ENCODE assay signal across 19 cellular contexts in genomic region chr3:121552379-121552778, GRCh38. TPM values are rescaled to one million over a fixed set of nuclear protein-coding genes. Genes with fewer than 3 reads are reported as not detected.
DNase-seq lines count a peak whose midpoint lies in the region; ATAC-seq, FAIRE-seq and TF ChIP-seq lines count a peak whose summit lies in the region.
"Had no signal": no experiment of that assay in that cellular context is flagged by ENCODE, and none has a peak within 500 bp of the region (broad histone marks: within the 10 kb centered on the region; RNA-seq: fewer than 3 reads in every experiment).

No MANE protein-coding gene starts in this region.

- H3K9ac ChIP-seq in OCI-LY1 (ENCODE audit: low read length) = no peak overlapping the region; the same call in 1 of the 2 replicates
- H3K9ac ChIP-seq in H1 (replicated peaks in 1 of 4; ENCODE audit: extremely low read depth in 1 of 4, low read depth in 3 of 4, low read length in 3 of 4) = no peak overlapping the region
- H3K9ac ChIP-seq in mesendoderm (ENCODE audit: low read length) = no peak overlapping the region

- H2AK5ac ChIP-seq in H1 (ENCODE audit: low read depth, low read length) = no peak overlapping the region
- no peak overlapping the region for H2AK5ac ChIP-seq in mesendoderm (ENCODE audit: low read length)

- H3K4me2 ChIP-seq in OCI-LY1 (ENCODE audit: low read length) = peak overlapping the region; percentile 20; the same call in 1 of the 2 replicates
- H3K4me2 ChIP-seq in H1 (ENCODE audit: insufficient read depth in 1 of 2, low read depth in 2 of 2, low read length in 2 of 2) = no peak overlapping the region
- no peak overlapping the region for H3K4me2 ChIP-seq in mesendoderm (ENCODE audit: low read length)

- H3K27me3 ChIP-seq in OCI-LY1 (ENCODE audit: insufficient read depth, low read length) = no peaks in the 10 kb centered on the region
- H3K27me3 ChIP-seq in H1 (replicated peaks in 1 of 4; ENCODE audit: control insufficient read depth in 3 of 4, extremely low read depth in 1 of 4, insufficient read depth in 3 of 4, low read length in 3 of 4) = no peaks in the 10 kb centered on the region
- no peaks in the 10 kb centered on the region for H3K27me3 ChIP-seq in mesendoderm (ENCODE audit: insufficient read depth, low read length, poor library complexity)
- H3K27me3 ChIP-seq: foreskin keratinocyte had no signal

- H3K79me1 ChIP-seq in H1 (ENCODE audit: low read depth, low read length) = no peaks in the 10 kb centered on the region
- no peaks in the 10 kb centered on the region for H3K79me1 ChIP-seq in mesendoderm (ENCODE audit: low read length)

- H3K27ac ChIP-seq in OCI-LY1 (ENCODE audit: low read depth, low read length, poor library complexity, severe bottlenecking) (peak overlapping the region; percentile 8), H1 (ENCODE audit: low read depth, low read length) (no peak overlapping the region), mesendoderm (ENCODE audit: low read depth, low read length) (no peak overlapping the region)
- H3K27ac ChIP-seq: foreskin keratinocyte had no signal

- H3K4me3 ChIP-seq in OCI-LY1 (ENCODE audit: low read depth, low read length, poor library complexity, severe bottlenecking) (no peak overlapping the region), H1 (ENCODE audit: extremely low read depth in 1 of 4, insufficient read depth in 2 of 4, low read depth in 3 of 4, low read length in 4 of 4) (no peak overlapping the region), mesendoderm (ENCODE audit: low read length) (no peak overlapping the region)

- no peaks in the 10 kb centered on the region for H3F3A ChIP-seq in OCI-LY1 (ENCODE audit: insufficient read depth, low read length)

- no peak overlapping the region for H3K23ac ChIP-seq in H1 (ENCODE audit: insufficient read length)
- no peak overlapping the region for H3K23ac ChIP-seq in mesendoderm (ENCODE audit: low read length)

- no peak overlapping the region for H2BK12ac ChIP-seq in H1 (ENCODE audit: low read depth, low read length)

- H3K4me1 ChIP-seq in OCI-LY1 (ENCODE audit: insufficient read depth, low read length, severe bottlenecking) = peaks cover 24% of the 10 kb centered on the region
- no peaks in the 10 kb centered on the region for H3K4me1 ChIP-seq in H1 (replicated peaks in 1 of 4; ENCODE audit: control insufficient read depth in 3 of 4, insufficient read depth in 4 of 4, low read length in 3 of 4)
- H3K4me1 ChIP-seq in mesendoderm (ENCODE audit: control insufficient read depth, low read depth, low read length) = no peaks in the 10 kb centered on the region
- H3K4me1 ChIP-seq: foreskin keratinocyte had no signal

- no peak overlapping the region for H3K4ac ChIP-seq in H1 (replicated peaks; ENCODE audit: insufficient read length, low read depth, low read length)
- H3K4ac ChIP-seq in mesendoderm (ENCODE audit: low read depth, low read length) = no peak overlapping the region

- H2BK5ac ChIP-seq in H1 (ENCODE audit: low read depth, low read length) (no peak overlapping the region), mesendoderm (ENCODE audit: low read length) (no peak overlapping the region)

- H2AFZ ChIP-seq in OCI-LY1 (ENCODE audit: low read length) (peak overlapping the region; percentile 43), H1 (ENCODE audit: low read length) (peak overlapping the region; percentile 28; the same call in 1 of the 2 replicates)

- CTCF ChIA-PET in H1 (lab: Charles Lee; ENCODE audit: partially characterized antibody) = interaction anchor here (0.9 to 1.6 kb wide), 4 partner anchors 74 to 177 kb away, joined by 3 to 6 read pairs (median 4); no protein-coding TSS in a partner anchor

- H3K9me3 ChIP-seq in OCI-LY1 (ENCODE audit: low read length) (no peaks in the 10 kb centered on the region), H1 (ENCODE audit: insufficient read depth in 2 of 2, low read depth in 1 of 2, low read length in 1 of 2) (no peaks in the 10 kb centered on the region)

- H4K8ac ChIP-seq in H1 (ENCODE audit: extremely low read depth, insufficient read depth, low read length) = no peak overlapping the region
- H4K8ac ChIP-seq in mesendoderm (ENCODE audit: low read depth, low read length) = no peak overlapping the region

- no peak overlapping the region for H3K56ac ChIP-seq in H1 (replicated peaks; ENCODE audit: insufficient read length, low read depth, low read length)
- no peak overlapping the region for H3K56ac ChIP-seq in mesendoderm (ENCODE audit: low read length)

- H2BK20ac ChIP-seq in H1 (ENCODE audit: low read length) = no peak overlapping the region

- 79% methylated on average over 4 of the region's 4 CpGs; no CpG with 5 or more reads in 1 of the 2 experiments for WGBS in H1 (ENCODE audit: extremely low coverage in 1 of 2, insufficient coverage in 1 of 2, insufficient read length in 1 of 2, insufficient replicate concordance in 2 of 2, low coverage in 1 of 2, low lambda C conversion rate in 2 of 2, missing lambda C conversion rate in 1 of 2), 2 experiments
- no CpG with 5 or more reads among the region's 4 CpGs for WGBS in mesendoderm (ENCODE audit: extremely low coverage, insufficient coverage, low lambda C conversion rate)

- no peak for ATAC-seq in HG03520 (IDR thresholded peaks at IDR 0.05; ENCODE audit: unreplicated experiment)
- ATAC-seq in GM18867 (IDR thresholded peaks at IDR 0.05; ENCODE audit: unreplicated experiment) = no peak
- no peak for ATAC-seq in GM18868 (IDR thresholded peaks at IDR 0.05; ENCODE audit: unreplicated experiment)
- ATAC-seq: effector memory CD8-positive, alpha-beta T cell; foreskin keratinocyte; stimulated activated naive CD8-positive, alpha-beta T cell treated with anti-CD3 and anti-CD28 coated beads, Interleukin-15, amount 100 ng/mL, for 72 hours had no signal

- POLR2A ChIA-PET in H1 (lab: Charles Lee; ENCODE audit: partially characterized antibody) = interaction anchor here (1.9 kb wide), 1 partner anchor 41 kb away, joined by 8 read pairs; the partner anchor contains the start of gene FBXO40

- TF ChIP-seq EP300 in H1 (IDR thresholded peaks at IDR 0.05; ENCODE audit: borderline replicate concordance in 1 of 2, low read depth in 2 of 2, low read length in 2 of 2) = no peak

- no peak overlapping the region for H3K18ac ChIP-seq in H1 (ENCODE audit: extremely low read depth, low read length)
- no peak overlapping the region for H3K18ac ChIP-seq in mesendoderm (ENCODE audit: low read length)

- H3K79me2 ChIP-seq in OCI-LY1 (ENCODE audit: insufficient read depth, low read length) (no peaks in the 10 kb centered on the region), H1 (ENCODE audit: control insufficient read depth in 1 of 2, insufficient read depth in 2 of 2, low read length in 2 of 2) (no peaks in the 10 kb centered on the region), mesendoderm (ENCODE audit: control insufficient read depth, insufficient read depth, low read length) (no peaks in the 10 kb centered on the region)

- TF ChIP-seq RAD21 in H1 (IDR thresholded peaks at IDR 0.05 in 1 of 2, conservative IDR thresholded peaks at IDR 0.05 in 1 of 2; ENCODE audit: low read depth in 2 of 2, low read length in 2 of 2) = no peak

- TF ChIP-seq CTCF in OCI-LY1 (IDR thresholded peaks at IDR 0.05; ENCODE audit: low read length) (no peak), H1 (IDR thresholded peaks at IDR 0.05; ENCODE audit: control extremely low read depth in 1 of 3, insufficient read depth in 1 of 3, low read depth in 1 of 3, low read length in 3 of 3) (no peak)

- H2BK120ac ChIP-seq in H1 (replicated peaks; ENCODE audit: low read depth, low read length) = no peak overlapping the region
- H2BK120ac ChIP-seq in mesendoderm (ENCODE audit: low read depth, low read length) = no peak overlapping the region

- DNase-seq in ELR (ENCODE audit: low read depth) (peak; percentile 12), H1 (ENCODE audit: low read depth in 1 of 2, low spot score in 2 of 2) (no peak), myocyte (ENCODE audit: low read depth) (peak; percentile 32), mesendoderm (no peak)
- DNase-seq: activated CD4-positive, CD25-positive, alpha-beta regulatory T cell; DMS 273 treated with DMSO at 0.1 percent for 48 hours; effector memory CD8-positive, alpha-beta T cell; foreskin keratinocyte; H7; immature natural killer cell; NCI-H226; stimulated activated CD4-positive, alpha-beta T cell treated with anti-CD3 and anti-CD28 coated beads, Interleukin-12 subunit alpha, Interleukin-12 subunit beta, amount 100 ng/mL, for 4 hours; stimulated activated naive CD8-positive, alpha-beta T cell treated with anti-CD3 and anti-CD28 coated beads, Interleukin-15, amount 100 ng/mL, for 72 hours had no signal

- no peaks in the 10 kb centered on the region for H3K23me2 ChIP-seq in H1 (ENCODE audit: low read depth, low read length)

- no peak for FAIRE-seq in H1 (lab: Jason Lieb, UNC)

- H4K5ac ChIP-seq in H1 (ENCODE audit: insufficient read length, low read depth, low read length) (no peak overlapping the region), mesendoderm (ENCODE audit: low read length) (no peak overlapping the region)

- H3K14ac ChIP-seq in H1 (ENCODE audit: insufficient read length) = no peak overlapping the region

- no peaks in the 10 kb centered on the region for H3K36me3 ChIP-seq in OCI-LY1 (ENCODE audit: insufficient read depth, low read length)
- no peaks in the 10 kb centered on the region for H3K36me3 ChIP-seq in H1 (ENCODE audit: control insufficient read depth in 2 of 4, insufficient read depth in 4 of 4, low read length in 3 of 4)
- no peaks in the 10 kb centered on the region for H3K36me3 ChIP-seq in mesendoderm (ENCODE audit: control insufficient read depth, insufficient read depth, low read length)

- H4K20me1 ChIP-seq in OCI-LY1 (ENCODE audit: insufficient read depth, low read length) (no peaks in the 10 kb centered on the region), H1 (replicated peaks in 1 of 2; ENCODE audit: control insufficient read depth in 1 of 2, insufficient read depth in 2 of 2, low read length in 2 of 2) (no peaks in the 10 kb centered on the region)

- TF ChIP-seq POLR2A in H1 (IDR thresholded peaks at IDR 0.05; ENCODE audit: control extremely low read depth in 1 of 2, low read depth in 2 of 2, low read length in 2 of 2) = no peak

- H2BK15ac ChIP-seq in H1 (ENCODE audit: low read length) = no peak overlapping the region
- no peak overlapping the region for H2BK15ac ChIP-seq in mesendoderm (replicated peaks; ENCODE audit: low read depth)

- H4K91ac ChIP-seq in H1 (replicated peaks; ENCODE audit: insufficient read length, low read length) = no peak overlapping the region

- H3K9me2 ChIP-seq in OCI-LY1 (ENCODE audit: low read depth, low read length) = no peaks in the 10 kb centered on the region

RNA-seq across cellular contexts. Expression of gene POLQ, which starts 6.6 kb away (rescaled TPM):
- total RNA-seq in H1 (2021; fragmentation: NEBNext Ultra II Directional; extraction: Animal tissue kit (Norgen Biotek cat#: 25700)) = 15.3 and 16.1 TPM in 2 replicates
- polyA plus RNA-seq in H1 (2011; rRNA removed) = 2.5 and 3.6 TPM in 2 replicates
- 5.1 TPM for polyA plus RNA-seq in H1 (2011; cell fraction: cytosol; rRNA removed)
- polyA plus RNA-seq in H1 (2011; cell fraction: nucleus; rRNA removed) = 5.7 TPM
- polyA plus RNA-seq in H1 (2012, experiment 1 of 2) = 7.4 to 11.7 TPM (median 9.7 TPM) in 4 replicates
- 0.29 TPM for polyA plus RNA-seq in H1 (2012, experiment 2 of 2)
- polyA plus RNA-seq in H1 (2013, experiment 1 of 2) = 6.4 TPM
- polyA plus RNA-seq in H1 (2013, experiment 2 of 2) = 5.6 TPM
- polyA minus RNA-seq in H1 (2011; rRNA and poly(A)+ RNA removed) = 15.4 and 20.9 TPM in 2 replicates
- polyA minus RNA-seq in H1 (2011; cell fraction: cytosol; rRNA and poly(A)+ RNA removed) = 17.8 TPM
- 39.4 TPM for polyA minus RNA-seq in H1 (2011; cell fraction: nucleus; rRNA and poly(A)+ RNA removed)
- total RNA-seq in myocyte = 0.16 and 1.2 TPM in 2 replicates
- 0.04 TPM for polyA plus RNA-seq in myocyte (2012)
- 4.6 TPM for polyA plus RNA-seq in mesendoderm (2013, experiment 1 of 2)
- polyA plus RNA-seq in mesendoderm (2013, experiment 2 of 2) = 4.7 TPM

RNA-seq across cellular contexts. Expression of gene ARGFX, which starts 15.4 kb away (rescaled TPM):
- total RNA-seq in H1 (2021; fragmentation: NEBNext Ultra II Directional; extraction: Animal tissue kit (Norgen Biotek cat#: 25700)) = not detected in 2 replicates
- polyA plus RNA-seq in H1 (2011; rRNA removed) = not detected in 2 replicates
- not detected for polyA plus RNA-seq in H1 (2011; cell fraction: cytosol; rRNA removed)
- not detected for polyA plus RNA-seq in H1 (2011; cell fraction: nucleus; rRNA removed)
- polyA plus RNA-seq in H1 (2012, experiment 1 of 2) = not detected in 4 replicates
- polyA plus RNA-seq in H1 (2012, experiment 2 of 2) = not detected
- not detected for polyA plus RNA-seq in H1 (2013, experiment 1 of 2)
- polyA plus RNA-seq in H1 (2013, experiment 2 of 2) = not detected
- polyA minus RNA-seq in H1 (2011; rRNA and poly(A)+ RNA removed) = 0.25 TPM in 1 of 2 replicates, not detected in the other
- polyA minus RNA-seq in H1 (2011; cell fraction: cytosol; rRNA and poly(A)+ RNA removed) = not detected
- not detected for polyA minus RNA-seq in H1 (2011; cell fraction: nucleus; rRNA and poly(A)+ RNA removed)
- total RNA-seq in myocyte = not detected in 2 replicates
- not detected for polyA plus RNA-seq in myocyte (2012)
- polyA plus RNA-seq in mesendoderm (2013, experiment 1 of 2) = not detected
- polyA plus RNA-seq in mesendoderm (2013, experiment 2 of 2) = not detected
- total RNA-seq: foreskin keratinocyte, H7, osteocyte had no signal
- polyA plus RNA-seq: BJ, foreskin keratinocyte, immature natural killer cell had no signal

RNA-seq across cellular contexts. Expression of gene FBXO40, which starts 40.8 kb away (rescaled TPM):
- 0.06 TPM in 1 of 2 replicates, not detected in the other for total RNA-seq in H1 (2021; fragmentation: NEBNext Ultra II Directional; extraction: Animal tissue kit (Norgen Biotek cat#: 25700))
- polyA plus RNA-seq in H1 (2011; rRNA removed) = 0.03 and 0.05 TPM in 2 replicates
- 0.04 TPM for polyA plus RNA-seq in H1 (2011; cell fraction: cytosol; rRNA removed)
- 0.07 TPM for polyA plus RNA-seq in H1 (2011; cell fraction: nucleus; rRNA removed)
- polyA plus RNA-seq in H1 (2012, experiment 1 of 2) = 0.03 to 0.05 TPM (median 0.05 TPM) in 3 of 4 replicates, not detected in the other
- not detected for polyA plus RNA-seq in H1 (2012, experiment 2 of 2)
- 0.02 TPM for polyA plus RNA-seq in H1 (2013, experiment 1 of 2)
- 0.04 TPM for polyA plus RNA-seq in H1 (2013, experiment 2 of 2)
- 0.22 and 0.25 TPM in 2 replicates for polyA minus RNA-seq in H1 (2011; rRNA and poly(A)+ RNA removed)
- polyA minus RNA-seq in H1 (2011; cell fraction: cytosol; rRNA and poly(A)+ RNA removed) = not detected
- not detected for polyA minus RNA-seq in H1 (2011; cell fraction: nucleus; rRNA and poly(A)+ RNA removed)
- total RNA-seq in myocyte = 0.83 TPM in 1 of 2 replicates, not detected in the other
- 0.10 TPM for polyA plus RNA-seq in myocyte (2012)
- 0.01 TPM for polyA plus RNA-seq in mesendoderm (2013, experiment 1 of 2)
- polyA plus RNA-seq in mesendoderm (2013, experiment 2 of 2) = 0.01 TPM
- total RNA-seq: foreskin keratinocyte, osteocyte had no signal
- polyA plus RNA-seq: BJ, foreskin keratinocyte had no signal

Comparison
In these comparisons a context has a peak if more than half of its experiments do, and no peak if none do; other contexts are left out.
1. DNase-seq: peak in ELR (single experiment) and myocyte (single experiment); none in H1 (0 of 2) and mesendoderm (single experiment).